Comparison of ENCODE assay signal across 1 cellular context in genomic region chr17:1490643-1491405, GRCh38.
A peak's percentile ranks its signal among the peaks of the same experiment; 100 is the strongest.
TF ChIP-seq lines count a peak whose summit lies in the region.

No MANE protein-coding gene starts in this region.

TF ChIP-seq in K562, 482 proteins besides CTCF, POLR2A, EP300 and RAD21 (continued from another document and continues in another):
- TF ChIP-seq VEZF1 (CRISPR knock-in tag; IDR thresholded peaks at IDR 0.05): peak; percentile 79
- TF ChIP-seq TEAD1 (CRISPR knock-in tag; IDR thresholded peaks at IDR 0.05): no peak
- TF ChIP-seq RUNX1 (IDR thresholded peaks at IDR 0.05; ENCODE audit: low read depth): peak; percentile 54; the same call in 1 of the 2 replicates
- 0 out of 2 replicates have a peak, but pooled peaks have one; percentile 65 for TF ChIP-seq ZNF444 (CRISPR knock-in tag; IDR thresholded peaks at IDR 0.05)
- TF ChIP-seq ZNF316 (IDR thresholded peaks at IDR 0.05): no peak
- TF ChIP-seq PHF21A (IDR thresholded peaks at IDR 0.05; ENCODE audit: borderline replicate concordance, low read depth): 0 out of 2 replicates have a peak, but pooled peaks have one; percentile 15
- no peak for TF ChIP-seq NCOA4 (IDR thresholded peaks at IDR 0.05; ENCODE audit: partially characterized antibody)
- peak; percentile 38 for TF ChIP-seq HMGN3 (IDR thresholded peaks at IDR 0.05; ENCODE audit: borderline replicate concordance, extremely low read depth, insufficient read length, low read depth, low read length)
- TF ChIP-seq E2F5 (CRISPR knock-in tag; IDR thresholded peaks at IDR 0.05): no peak
- peak; percentile 88; the same call in 1 of the 2 replicates for TF ChIP-seq NKRF (IDR thresholded peaks at IDR 0.05; ENCODE audit: borderline replicate concordance)
- 0 out of 2 replicates have a peak, but pooled peaks have one; percentile 14 for TF ChIP-seq MXI1 (IDR thresholded peaks at IDR 0.05; ENCODE audit: low read depth, low read length)
- TF ChIP-seq HDAC3 (IDR thresholded peaks at IDR 0.05; ENCODE audit: borderline replicate concordance, partially characterized antibody): peak; percentile 26
- peak; percentile 26; the same call in 1 of the 2 replicates for TF ChIP-seq JUND (IDR thresholded peaks at IDR 0.05; ENCODE audit: borderline replicate concordance, low read depth, low read length)
- TF ChIP-seq JUND (tag; IDR thresholded peaks at IDR 0.05; ENCODE audit: borderline replicate concordance, low read depth, low read length): no peak
- peak; percentile 67 for TF ChIP-seq SOX6 (IDR thresholded peaks at IDR 0.05)
- TF ChIP-seq SREBF1 (IDR thresholded peaks at IDR 0.05; ENCODE audit: borderline replicate concordance, low read depth, low read length): no peak
- TF ChIP-seq ZNF764 (CRISPR knock-in tag; IDR thresholded peaks at IDR 0.05; ENCODE audit: low read depth): no peak
- no peak for TF ChIP-seq KLF6 (CRISPR knock-in tag; IDR thresholded peaks at IDR 0.05; ENCODE audit: borderline replicate concordance)
- TF ChIP-seq CREM (IDR thresholded peaks at IDR 0.05; ENCODE audit: low read depth): peak; percentile 59
- no peak for TF ChIP-seq ZNF253 (CRISPR knock-in tag; conservative IDR thresholded peaks at IDR 0.05)
- TF ChIP-seq BRF2 (IDR thresholded peaks at IDR 0.05; ENCODE audit: borderline replicate concordance, insufficient read depth, insufficient read length): no peak
- peak; percentile 95 for TF ChIP-seq TCF3 (CRISPR knock-in tag; IDR thresholded peaks at IDR 0.05)
- TF ChIP-seq ZBTB2 (IDR thresholded peaks at IDR 0.05): peak; percentile 52; the same call in 1 of the 2 replicates
- peak; percentile 74 for TF ChIP-seq TAF9B (IDR thresholded peaks at IDR 0.05; ENCODE audit: partially characterized antibody)
- no peak for TF ChIP-seq AFF4 (CRISPR knock-in tag; IDR thresholded peaks at IDR 0.05)
- TF ChIP-seq GABPA (tag; conservative IDR thresholded peaks at IDR 0.05; ENCODE audit: low read depth): peak; percentile 70
- peak; percentile 34 for TF ChIP-seq PHF20 (IDR thresholded peaks at IDR 0.05; ENCODE audit: partially characterized antibody)
- no peak for TF ChIP-seq BRF1 (IDR thresholded peaks at IDR 0.05; ENCODE audit: borderline replicate concordance, extremely low read depth, insufficient read length)
- no peak for TF ChIP-seq CCAR2 (IDR thresholded peaks at IDR 0.05; ENCODE audit: low read depth, low read length)
- no peak for TF ChIP-seq FOXO4 (CRISPR knock-in tag; IDR thresholded peaks at IDR 0.05)
- TF ChIP-seq ZNF41 (CRISPR knock-in tag; conservative IDR thresholded peaks at IDR 0.05): no peak
- TF ChIP-seq MTF1 (CRISPR knock-in tag; IDR thresholded peaks at IDR 0.05; ENCODE audit: borderline replicate concordance): no peak
- TF ChIP-seq NFATC3 (IDR thresholded peaks at IDR 0.05): no peak
- no peak for TF ChIP-seq TAF15 (IDR thresholded peaks at IDR 0.05; ENCODE audit: low read depth, low read length)
- peak; percentile 68; the same call in 1 of the 2 replicates for TF ChIP-seq POLR2AphosphoS5 (IDR thresholded peaks at IDR 0.05; ENCODE audit: control insufficient read depth, insufficient read depth, low read depth, low read length)
- TF ChIP-seq ZBTB12 (CRISPR knock-in tag; IDR thresholded peaks at IDR 0.05): no peak
- no peak for TF ChIP-seq CSDE1 (IDR thresholded peaks at IDR 0.05)
- TF ChIP-seq RBFOX2 (IDR thresholded peaks at IDR 0.05; ENCODE audit: low read depth, low read length): peak; percentile 81
- no peak for TF ChIP-seq ELF1 (tag; IDR thresholded peaks at IDR 0.05)
- no peak for TF ChIP-seq KHSRP (IDR thresholded peaks at IDR 0.05)
- TF ChIP-seq MBD1 (CRISPR knock-in tag; IDR thresholded peaks at IDR 0.05): no peak
- TF ChIP-seq FOXA3 (CRISPR knock-in tag; conservative IDR thresholded peaks at IDR 0.05 in 1 of 2, IDR thresholded peaks at IDR 0.05 in 1 of 2): no peak
- no peak for TF ChIP-seq OTX1 (CRISPR knock-in tag; IDR thresholded peaks at IDR 0.05)
- peak; percentile 92 for TF ChIP-seq NCOR1 (IDR thresholded peaks at IDR 0.05)
- TF ChIP-seq CTBP1 (IDR thresholded peaks at IDR 0.05; ENCODE audit: borderline replicate concordance): peak; percentile 69; the same call in 1 of the 2 replicates
- TF ChIP-seq ETS1 (conservative IDR thresholded peaks at IDR 0.05; ENCODE audit: control insufficient read depth, low read depth, low read length): no peak
- TF ChIP-seq HINFP (tag; conservative IDR thresholded peaks at IDR 0.05; ENCODE audit: low read depth): no peak
